ENCODE assay signal across 1 cellular context in genomic region chr9:104747565-104748358, GRCh38.
TF ChIP-seq lines count a peak whose summit lies in the region.

TSS of gene NIPSNAP3A (plus strand) at chr9:104747683. CDS start at chr9:104747793, 110 bp downstream.

TF ChIP-seq in HepG2, 621 proteins besides CTCF, POLR2A, EP300 and RAD21 (continued from another document and continues in another):
- TF ChIP-seq, protein P1, sequence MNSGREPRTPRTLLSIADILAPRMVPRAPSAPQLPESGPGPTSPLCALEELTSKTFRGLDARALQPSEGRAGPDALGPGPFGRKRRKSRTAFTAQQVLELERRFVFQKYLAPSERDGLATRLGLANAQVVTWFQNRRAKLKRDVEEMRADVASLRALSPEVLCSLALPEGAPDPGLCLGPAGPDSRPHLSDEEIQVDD (CRISPR knock-in tag; IDR thresholded peaks at IDR 0.05; ENCODE audit: borderline replicate concordance) = no peak
- TF ChIP-seq ZNF605 (CRISPR knock-in tag; IDR thresholded peaks at IDR 0.05) = peak; percentile 27
- TF ChIP-seq LRRFIP1 (CRISPR knock-in tag; conservative IDR thresholded peaks at IDR 0.05) = no peak
- TF ChIP-seq HHEX (CRISPR knock-in tag; IDR thresholded peaks at IDR 0.05) = no peak
- TF ChIP-seq YY1 (IDR thresholded peaks at IDR 0.05; ENCODE audit: insufficient read depth, insufficient replicate concordance, low read depth, low read length) = peak; percentile 66
- no peak for TF ChIP-seq NR1H2 (CRISPR knock-in tag; IDR thresholded peaks at IDR 0.05; ENCODE audit: borderline replicate concordance, low read depth)
- TF ChIP-seq ZNF34 (CRISPR knock-in tag; IDR thresholded peaks at IDR 0.05; ENCODE audit: borderline replicate concordance) = peak; percentile 87; the same call in 1 of the 2 replicates
- peak; percentile 53; the same call in 1 of the 2 replicates for TF ChIP-seq ZNF441 (CRISPR knock-in tag; IDR thresholded peaks at IDR 0.05; ENCODE audit: borderline replicate concordance)
- TF ChIP-seq ZNF75D (CRISPR knock-in tag; IDR thresholded peaks at IDR 0.05; ENCODE audit: borderline replicate concordance) = no peak
- TF ChIP-seq DDIT3 (CRISPR knock-in tag; IDR thresholded peaks at IDR 0.05) = no peak
- peak; percentile 58; the same call in 1 of the 2 replicates for TF ChIP-seq SALL1 (CRISPR knock-in tag; IDR thresholded peaks at IDR 0.05)
- TF ChIP-seq, protein P2, sequence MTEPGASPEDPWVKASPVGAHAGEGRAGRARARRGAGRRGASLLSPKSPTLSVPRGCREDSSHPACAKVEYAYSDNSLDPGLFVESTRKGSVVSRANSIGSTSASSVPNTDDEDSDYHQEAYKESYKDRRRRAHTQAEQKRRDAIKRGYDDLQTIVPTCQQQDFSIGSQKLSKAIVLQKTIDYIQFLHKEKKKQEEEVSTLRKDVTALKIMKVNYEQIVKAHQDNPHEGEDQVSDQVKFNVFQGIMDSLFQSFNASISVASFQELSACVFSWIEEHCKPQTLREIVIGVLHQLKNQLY (CRISPR knock-in tag; IDR thresholded peaks at IDR 0.05) = no peak
- TF ChIP-seq MXD4 (CRISPR knock-in tag; IDR thresholded peaks at IDR 0.05) = no peak; the same call in 1 of the 2 replicates
- TF ChIP-seq, protein P3, sequence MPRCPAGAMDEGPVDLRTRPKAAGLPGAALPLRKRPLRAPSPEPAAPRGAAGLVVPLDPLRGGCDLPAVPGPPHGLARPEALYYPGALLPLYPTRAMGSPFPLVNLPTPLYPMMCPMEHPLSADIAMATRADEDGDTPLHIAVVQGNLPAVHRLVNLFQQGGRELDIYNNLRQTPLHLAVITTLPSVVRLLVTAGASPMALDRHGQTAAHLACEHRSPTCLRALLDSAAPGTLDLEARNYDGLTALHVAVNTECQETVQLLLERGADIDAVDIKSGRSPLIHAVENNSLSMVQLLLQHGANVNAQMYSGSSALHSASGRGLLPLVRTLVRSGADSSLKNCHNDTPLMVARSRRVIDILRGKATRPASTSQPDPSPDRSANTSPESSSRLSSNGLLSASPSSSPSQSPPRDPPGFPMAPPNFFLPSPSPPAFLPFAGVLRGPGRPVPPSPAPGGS (CRISPR knock-in tag; IDR thresholded peaks at IDR 0.05) = no peak; the same call in 1 of the 2 replicates
- TF ChIP-seq ZNF160 (CRISPR knock-in tag; IDR thresholded peaks at IDR 0.05) = no peak
- TF ChIP-seq ZNF724P (CRISPR knock-in tag; IDR thresholded peaks at IDR 0.05; ENCODE audit: borderline replicate concordance) = no peak
- no peak for TF ChIP-seq KDM3A (CRISPR knock-in tag; IDR thresholded peaks at IDR 0.05; ENCODE audit: low read depth)
- TF ChIP-seq PHF8 (CRISPR knock-in tag; IDR thresholded peaks at IDR 0.05) = peak; percentile 89
- no peak for TF ChIP-seq ZNF24 (IDR thresholded peaks at IDR 0.05)
- TF ChIP-seq IRX3 (CRISPR knock-in tag; IDR thresholded peaks at IDR 0.05; ENCODE audit: borderline replicate concordance, low read depth) = no peak
- peak; percentile 59 for TF ChIP-seq PHF20 (CRISPR knock-in tag; IDR thresholded peaks at IDR 0.05)
- TF ChIP-seq IRF2 (CRISPR knock-in tag; IDR thresholded peaks at IDR 0.05) = peak; percentile 26; the same call in 1 of the 2 replicates
- peak; percentile 24 for TF ChIP-seq AGO1 (IDR thresholded peaks at IDR 0.05; ENCODE audit: low read depth, low read length, poor library complexity, severe bottlenecking)
- TF ChIP-seq ZNF276 (CRISPR knock-in tag; IDR thresholded peaks at IDR 0.05; ENCODE audit: low read depth) = no peak
- TF ChIP-seq NFATC3 (CRISPR knock-in tag; IDR thresholded peaks at IDR 0.05) = no peak; the same call in 1 of the 2 replicates
- TF ChIP-seq SMARCC2 (IDR thresholded peaks at IDR 0.05) = no peak
- TF ChIP-seq MTA1 (CRISPR knock-in tag; IDR thresholded peaks at IDR 0.05; ENCODE audit: borderline replicate concordance) = peak; percentile 73; the same call in 1 of the 2 replicates
- no peak for TF ChIP-seq ESRRA (CRISPR knock-in tag; IDR thresholded peaks at IDR 0.05; ENCODE audit: low read depth)
- no peak for TF ChIP-seq BORCS8-MEF2B (CRISPR knock-in tag; IDR thresholded peaks at IDR 0.05)
- no peak for TF ChIP-seq XBP1 (CRISPR knock-in tag; IDR thresholded peaks at IDR 0.05)
- TF ChIP-seq ETV5 (CRISPR knock-in tag; IDR thresholded peaks at IDR 0.05; ENCODE audit: borderline replicate concordance) = no peak
- no peak for TF ChIP-seq TFAP4 (IDR thresholded peaks at IDR 0.05; ENCODE audit: borderline replicate concordance, low read depth)
- TF ChIP-seq PLSCR1 (CRISPR knock-in tag; IDR thresholded peaks at IDR 0.05; ENCODE audit: borderline replicate concordance) = no peak
- TF ChIP-seq CCAR2 (optimal IDR thresholded peaks at IDR 0.05; ENCODE audit: low read depth, low read length) = no peak
- TF ChIP-seq, protein P4, sequence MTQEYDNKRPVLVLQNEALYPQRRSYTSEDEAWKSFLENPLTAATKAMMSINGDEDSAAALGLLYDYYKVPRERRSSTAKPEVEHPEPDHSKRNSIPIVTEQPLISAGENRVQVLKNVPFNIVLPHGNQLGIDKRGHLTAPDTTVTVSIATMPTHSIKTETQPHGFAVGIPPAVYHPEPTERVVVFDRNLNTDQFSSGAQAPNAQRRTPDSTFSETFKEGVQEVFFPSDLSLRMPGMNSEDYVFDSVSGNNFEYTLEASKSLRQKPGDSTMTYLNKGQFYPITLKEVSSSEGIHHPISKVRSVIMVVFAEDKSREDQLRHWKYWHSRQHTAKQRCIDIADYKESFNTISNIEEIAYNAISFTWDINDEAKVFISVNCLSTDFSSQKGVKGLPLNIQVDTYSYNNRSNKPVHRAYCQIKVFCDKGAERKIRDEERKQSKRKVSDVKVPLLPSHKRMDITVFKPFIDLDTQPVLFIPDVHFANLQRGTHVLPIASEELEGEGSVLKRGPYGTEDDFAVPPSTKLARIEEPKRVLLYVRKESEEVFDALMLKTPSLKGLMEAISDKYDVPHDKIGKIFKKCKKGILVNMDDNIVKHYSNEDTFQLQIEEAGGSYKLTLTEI (CRISPR knock-in tag; conservative IDR thresholded peaks at IDR 0.05) = no peak
- 0 out of 2 replicates have a peak, but pooled peaks have one; percentile 67 for TF ChIP-seq ZBTB43 (CRISPR knock-in tag; conservative IDR thresholded peaks at IDR 0.05)
- TF ChIP-seq SP2 (CRISPR knock-in tag; IDR thresholded peaks at IDR 0.05) = no peak
- TF ChIP-seq, protein P5, sequence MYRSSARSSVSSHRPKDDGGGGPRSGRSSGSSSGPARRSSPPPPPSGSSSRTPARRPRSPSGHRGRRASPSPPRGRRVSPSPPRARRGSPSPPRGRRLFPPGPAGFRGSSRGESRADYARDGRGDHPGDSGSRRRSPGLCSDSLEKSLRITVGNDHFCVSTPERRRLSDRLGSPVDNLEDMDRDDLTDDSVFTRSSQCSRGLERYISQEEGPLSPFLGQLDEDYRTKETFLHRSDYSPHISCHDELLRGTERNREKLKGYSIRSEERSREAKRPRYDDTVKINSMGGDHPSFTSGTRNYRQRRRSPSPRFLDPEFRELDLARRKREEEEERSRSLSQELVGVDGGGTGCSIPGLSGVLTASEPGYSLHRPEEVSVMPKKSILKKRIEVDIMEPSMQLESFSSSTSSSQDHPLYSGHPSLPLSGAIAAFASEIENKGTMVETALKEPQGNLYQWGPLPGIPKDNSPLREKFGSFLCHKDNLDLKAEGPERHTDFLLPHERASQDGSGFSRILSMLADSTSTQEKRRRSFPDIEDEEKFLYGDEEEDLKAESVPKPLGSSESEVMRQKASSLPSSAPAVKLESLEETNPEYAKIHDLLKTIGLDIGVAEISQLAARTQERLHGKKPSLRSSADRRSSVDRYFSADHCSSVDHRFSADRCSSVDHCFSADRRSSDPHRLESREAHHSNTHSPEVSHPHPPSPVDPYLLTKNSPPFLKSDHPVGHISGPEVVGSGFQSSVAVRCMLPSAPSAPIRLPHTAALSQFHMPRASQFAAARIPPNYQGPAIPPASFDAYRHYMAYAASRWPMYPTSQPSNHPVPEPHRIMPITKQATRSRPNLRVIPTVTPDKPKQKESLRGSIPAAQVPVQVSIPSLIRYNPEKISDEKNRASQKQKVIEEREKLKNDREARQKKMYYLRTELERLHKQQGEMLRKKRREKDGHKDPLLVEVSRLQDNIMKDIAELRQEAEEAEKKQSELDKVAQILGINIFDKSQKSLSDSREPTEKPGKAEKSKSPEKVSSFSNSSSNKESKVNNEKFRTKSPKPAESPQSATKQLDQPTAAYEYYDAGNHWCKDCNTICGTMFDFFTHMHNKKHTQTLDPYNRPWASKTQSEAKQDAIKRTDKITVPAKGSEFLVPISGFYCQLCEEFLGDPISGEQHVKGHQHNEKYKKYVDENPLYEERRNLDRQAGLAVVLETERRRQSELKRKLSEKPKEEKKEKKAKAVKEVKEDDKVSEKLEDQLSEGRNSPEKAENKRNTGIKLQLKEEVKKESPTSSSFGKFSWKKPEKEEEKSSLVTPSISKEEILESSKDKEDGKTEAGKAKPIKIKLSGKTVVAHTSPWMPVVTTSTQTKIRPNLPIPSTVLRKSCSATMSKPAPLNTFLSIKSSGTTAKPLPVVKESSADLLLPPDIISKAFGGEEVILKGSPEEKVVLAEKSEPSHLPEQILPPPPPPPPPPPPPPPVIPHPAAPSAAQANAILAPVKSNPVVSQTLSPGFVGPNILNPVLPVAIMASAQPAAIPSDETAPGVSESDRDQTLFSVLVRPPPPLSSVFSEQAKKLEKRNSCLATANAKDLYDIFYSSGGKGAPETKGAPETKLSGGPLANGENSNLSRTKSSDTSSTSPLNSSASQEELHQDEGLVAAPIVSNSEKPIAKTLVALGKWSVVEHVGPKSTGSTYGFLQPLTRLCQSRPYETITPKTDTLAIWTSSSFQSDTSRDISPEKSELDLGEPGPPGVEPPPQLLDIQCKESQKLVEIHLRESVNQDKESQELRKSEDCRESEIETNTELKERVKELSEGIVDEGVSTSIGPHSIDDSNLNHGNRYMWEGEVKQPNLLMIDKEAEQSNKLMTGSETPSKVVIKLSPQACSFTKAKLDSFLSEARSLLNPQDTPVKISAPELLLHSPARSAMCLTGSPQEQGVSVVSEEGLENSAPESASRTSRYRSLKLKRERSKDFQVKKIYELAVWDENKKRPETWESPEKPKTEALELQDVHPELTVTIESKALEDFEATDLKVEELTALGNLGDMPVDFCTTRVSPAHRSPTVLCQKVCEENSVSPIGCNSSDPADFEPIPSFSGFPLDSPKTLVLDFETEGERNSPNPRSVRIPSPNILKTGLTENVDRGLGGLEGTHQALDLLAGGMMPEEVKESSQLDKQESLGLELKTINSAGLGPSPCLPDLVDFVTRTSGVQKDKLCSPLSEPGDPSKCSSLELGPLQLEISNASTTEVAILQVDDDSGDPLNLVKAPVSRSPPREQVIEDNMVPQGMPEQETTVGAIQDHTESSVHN (CRISPR knock-in tag; IDR thresholded peaks at IDR 0.05) = no peak
- no peak for TF ChIP-seq PHB2 (IDR thresholded peaks at IDR 0.05; ENCODE audit: partially characterized antibody)
- no peak for TF ChIP-seq ZBTB7A (CRISPR knock-in tag; IDR thresholded peaks at IDR 0.05)
- no peak for TF ChIP-seq ZNF737 (CRISPR knock-in tag; IDR thresholded peaks at IDR 0.05; ENCODE audit: borderline replicate concordance)
- no peak for TF ChIP-seq ZNF569 (CRISPR knock-in tag; IDR thresholded peaks at IDR 0.05; ENCODE audit: borderline replicate concordance)
- 0 out of 2 replicates have a peak, but pooled peaks have one; percentile 40 for TF ChIP-seq ZNF782 (CRISPR knock-in tag; IDR thresholded peaks at IDR 0.05; ENCODE audit: borderline replicate concordance)
